In genomic region chr13:49374585-49375290, GRCh38 we compare ENCODE assay signal across 10 cellular contexts.
DNase-seq lines count a peak whose midpoint lies in the region; ATAC-seq, FAIRE-seq and TF ChIP-seq lines count a peak whose summit lies in the region.
"Had no signal": no experiment of that assay in that cellular context is flagged by ENCODE, and none has a peak within 500 bp of the region (broad histone marks: within the 10 kb centered on the region; RNA-seq: fewer than 3 reads in every experiment).

No MANE protein-coding gene starts in this region.

- no peaks in the 10 kb centered on the region for H3K27me3 ChIP-seq in pancreas

- H3K36me3 ChIP-seq in pancreas = no peaks in the 10 kb centered on the region

- 75 to 87% methylated on average over 4 of the region's 4 CpGs for WGBS in pancreas, 2 donors

- FAIRE-seq in pancreas (lab: Jason Lieb, UNC) = peak; percentile 34

- H3K9me3 ChIP-seq in pancreas = no peaks in the 10 kb centered on the region

- peak; percentile 80 for DNase-seq in EH (ENCODE audit: low read depth)
- peak; percentile 63 for DNase-seq in NAMALWA (ENCODE audit: low spot score)
- peak; percentile 88 for DNase-seq in choroid plexus epithelial cell (ENCODE audit: low read depth)
- DNase-seq in pancreas = no peak
- no peak for DNase-seq in SKM-1 treated with dmso at 0.1 percent for 144 hours (lab: John Stamatoyannopoulos, UW; ENCODE audit: unreplicated experiment)
- no peak for DNase-seq in NCI-H2196 treated with DMSO at 0.1 percent for 48 hours (lab: John Stamatoyannopoulos, UW; ENCODE audit: unreplicated experiment)
- DNase-seq in activated T-cell treated with anti-CD3 and anti-CD28 coated beads, Interleukin-2, amount 50 U/mL, for 1 hour = no peak
- DNase-seq: activated gamma-delta T cell treated with Interleukin-2 at 50 U/mL for 16 hours, NCI-H2107 had no signal

- no peak for ATAC-seq in pancreas
- ATAC-seq in GM18867 (IDR thresholded peaks at IDR 0.05; ENCODE audit: unreplicated experiment) = no peak

- peaks cover 0 to 5% (median 0%) of the 10 kb centered on the region in 3 donors for H3K4me1 ChIP-seq in pancreas

- no peak for TF ChIP-seq CTCF in choroid plexus epithelial cell (conservative IDR thresholded peaks at IDR 0.05; ENCODE audit: low read depth, low read length)
- no peak for TF ChIP-seq CTCF in pancreas (IDR thresholded peaks at IDR 0.05)

- H3K27ac ChIP-seq in pancreas = no peak overlapping the region

- no peak overlapping the region for H3K4me3 ChIP-seq in choroid plexus epithelial cell (ENCODE audit: low read depth, low read length)
- no peak overlapping the region for H3K4me3 ChIP-seq in pancreas

- intact Hi-C loops in pancreas (cut with DNase I) = no loop called here

Comparison
In these comparisons a context has a peak if more than half of its experiments do, and no peak if none do; other contexts are left out.
1. DNase-seq: peak in EH (single experiment), NAMALWA (single experiment) and choroid plexus epithelial cell (single experiment); none in pancreas (0 of 6), SKM-1 treated with dmso at 0.1 percent for 144 hours (single experiment), NCI-H2196 treated with DMSO at 0.1 percent for 48 hours (single experiment) and activated T-cell treated with anti-CD3 and anti-CD28 coated beads, Interleukin-2, amount 50 U/mL, for 1 hour (single experiment).